Comparison of ENCODE assay signal across 8 cellular contexts in the genomic region with DNA sequence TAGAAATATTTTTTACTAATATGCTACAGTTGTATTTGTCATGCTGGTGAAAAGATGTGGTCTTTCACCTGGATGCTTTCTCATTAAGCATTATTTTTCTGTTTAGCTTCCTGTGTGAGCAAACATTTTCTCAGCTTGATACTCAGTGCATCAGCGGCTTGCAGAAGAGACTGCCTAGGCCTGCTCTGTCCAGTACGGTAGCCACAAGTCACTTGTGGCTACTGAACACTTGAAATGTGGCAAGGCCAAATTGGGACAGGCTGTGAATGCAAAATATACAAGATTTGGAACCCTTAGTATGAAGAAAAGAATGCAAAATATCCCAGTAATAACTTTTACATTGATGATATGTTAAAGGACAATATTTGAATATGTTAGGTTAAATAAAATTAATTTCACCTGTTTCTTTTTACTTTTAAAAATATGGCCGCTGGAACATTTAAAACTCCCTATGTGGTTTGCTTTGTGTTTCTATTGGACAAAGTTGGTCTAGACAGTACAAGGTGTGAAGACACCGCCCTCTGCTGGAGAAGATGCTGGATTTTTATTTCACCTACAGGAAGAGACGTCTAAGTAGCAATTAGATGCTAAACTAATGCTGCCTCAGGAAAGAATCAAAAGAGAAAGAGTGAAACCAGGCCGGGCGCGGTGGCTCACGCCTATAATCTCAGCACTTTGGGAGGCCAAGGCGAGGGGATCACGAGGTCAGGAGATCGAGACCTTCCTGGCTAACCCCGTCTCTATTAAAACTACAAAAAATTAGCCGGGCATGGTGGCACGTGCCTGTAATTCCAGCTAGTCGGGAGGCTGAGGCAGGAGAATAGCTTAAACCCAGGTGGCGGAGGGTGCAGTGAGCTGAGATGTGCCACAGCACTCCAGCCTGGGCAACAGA. TPM values are rescaled to one million over a fixed set of nuclear protein-coding genes. Genes with fewer than 3 reads are reported as not detected.
DNase-seq lines count a peak whose midpoint lies in the region; ATAC-seq and TF ChIP-seq lines count a peak whose summit lies in the region.

No MANE protein-coding gene starts in this region.

- intact Hi-C loops in A673 (cut with micrococcal nuclease; ENCODE audit: unreplicated experiment), result loop anchor here (1.0 to 10.0 kb wide), 3 partner anchors 91 to 302 kb away; no protein-coding TSS in a partner anchor

- CTCF ChIA-PET in A673 (lab: Charles Lee), result no interaction called here

- BruUV-seq in A673 (replicated peaks; lab: Mats Ljungman, UMichigan), result no TSS peak

- H3K9me3 ChIP-seq in A673 (ENCODE audit: low read depth, low read length, poor library complexity, severe bottlenecking), result no peaks in the 10 kb centered on the region
- H3K9me3 ChIP-seq in cardiac muscle cell (ENCODE audit: low read depth), result no peaks in the 10 kb centered on the region

- H3K27ac ChIP-seq in A673 (ENCODE audit: low read depth, low read length, poor library complexity, severe bottlenecking), result no peak overlapping the region
- H3K27ac ChIP-seq in cardiac muscle cell, result no peak overlapping the region

- peak overlapping the region; percentile 65 for H3K4me3 Mint-ChIP-seq in activated naive CD4-positive, alpha-beta T cell treated with anti-CD3 and anti-CD28 coated beads, Interleukin-2, amount 50 U/mL, for 24 hours

- H3K27me3 ChIP-seq in A673 (replicated peaks; ENCODE audit: insufficient read depth, low read depth, low read length, poor library complexity), result no peaks in the 10 kb centered on the region
- no peaks in the 10 kb centered on the region for H3K27me3 ChIP-seq in cardiac muscle cell

- no peaks in the 10 kb centered on the region for H3K9me3 Mint-ChIP-seq in activated naive CD4-positive, alpha-beta T cell treated with anti-CD3 and anti-CD28 coated beads, Interleukin-2, amount 50 U/mL, for 24 hours

- POLR2A ChIA-PET in A673 (lab: Charles Lee; ENCODE audit: low non-redundant PET), result no interaction called here

- peaks cover 60% of the 10 kb centered on the region for H3K4me1 Mint-ChIP-seq in activated naive CD4-positive, alpha-beta T cell treated with anti-CD3 and anti-CD28 coated beads, Interleukin-2, amount 50 U/mL, for 24 hours

- H3K4me1 ChIP-seq in A673 (ENCODE audit: insufficient read depth, low read length, poor library complexity, severe bottlenecking) (no peaks in the 10 kb centered on the region), cardiac muscle cell (ENCODE audit: low read depth) (no peaks in the 10 kb centered on the region)

- H3K36me3 ChIP-seq in A673 (ENCODE audit: insufficient read depth, low read length, poor library complexity, severe bottlenecking) (no peaks in the 10 kb centered on the region), cardiac muscle cell (no peaks in the 10 kb centered on the region)

- H3K4me3 ChIP-seq in A673 (ENCODE audit: low read depth, low read length, poor library complexity, severe bottlenecking) (no peak overlapping the region), cardiac muscle cell (no peak overlapping the region)

- ATAC-seq in GM18520 (IDR thresholded peaks at IDR 0.05; ENCODE audit: unreplicated experiment), result peak; percentile 30
- ATAC-seq in SK-N-SH treated with all-trans-retinoic acid at 6 μM for 48 hours, result peak; percentile 98
- no peak for ATAC-seq in HG02938 (IDR thresholded peaks at IDR 0.05; ENCODE audit: unreplicated experiment)

- no peaks in the 10 kb centered on the region for H3K27me3 Mint-ChIP-seq in activated naive CD4-positive, alpha-beta T cell treated with anti-CD3 and anti-CD28 coated beads, Interleukin-2, amount 50 U/mL, for 24 hours

- DNase-seq in A673 (ENCODE audit: low spot score) (peak; percentile 87), NCI-H1048 (lab: John Stamatoyannopoulos, UW) (peak; percentile 28), cardiac muscle cell (ENCODE audit: low read depth in 1 of 2, low spot score in 1 of 2) (peak; percentile 78 to 91), renal cortical epithelial cell (ENCODE audit: low read depth) (peak; percentile 89)

- TF ChIP-seq CTCF in A673 (conservative IDR thresholded peaks at IDR 0.05; ENCODE audit: low read depth, low read length) (peak; percentile 83), cardiac muscle cell (IDR thresholded peaks at IDR 0.05; ENCODE audit: low read depth, low read length) (peak; percentile 57)

- peaks cover 28% of the 10 kb centered on the region for H3K36me3 Mint-ChIP-seq in activated naive CD4-positive, alpha-beta T cell treated with anti-CD3 and anti-CD28 coated beads, Interleukin-2, amount 50 U/mL, for 24 hours

- peak overlapping the region; percentile 68 for H3K27ac Mint-ChIP-seq in activated naive CD4-positive, alpha-beta T cell treated with anti-CD3 and anti-CD28 coated beads, Interleukin-2, amount 50 U/mL, for 24 hours

TF ChIP-seq in SK-N-SH treated with all-trans-retinoic acid at 6 μM for 48 hours, 23 proteins besides CTCF, POLR2A, EP300 and RAD21:
- TF ChIP-seq ZNF70 (CRISPR knock-in tag; IDR thresholded peaks at IDR 0.05), result no peak
- TF ChIP-seq, protein P1, sequence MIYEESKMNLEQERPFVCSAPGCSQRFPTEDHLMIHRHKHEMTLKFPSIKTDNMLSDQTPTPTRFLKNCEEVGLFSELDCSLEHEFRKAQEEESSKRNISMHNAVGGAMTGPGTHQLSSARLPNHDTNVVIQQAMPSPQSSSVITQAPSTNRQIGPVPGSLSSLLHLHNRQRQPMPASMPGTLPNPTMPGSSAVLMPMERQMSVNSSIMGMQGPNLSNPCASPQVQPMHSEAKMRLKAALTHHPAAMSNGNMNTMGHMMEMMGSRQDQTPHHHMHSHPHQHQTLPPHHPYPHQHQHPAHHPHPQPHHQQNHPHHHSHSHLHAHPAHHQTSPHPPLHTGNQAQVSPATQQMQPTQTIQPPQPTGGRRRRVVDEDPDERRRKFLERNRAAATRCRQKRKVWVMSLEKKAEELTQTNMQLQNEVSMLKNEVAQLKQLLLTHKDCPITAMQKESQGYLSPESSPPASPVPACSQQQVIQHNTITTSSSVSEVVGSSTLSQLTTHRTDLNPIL (CRISPR knock-in tag; IDR thresholded peaks at IDR 0.05; ENCODE audit: low read depth), result no peak
- no peak for TF ChIP-seq OSR1 (CRISPR knock-in tag; IDR thresholded peaks at IDR 0.05)
- no peak for TF ChIP-seq ZNF8 (CRISPR knock-in tag; IDR thresholded peaks at IDR 0.05)
- TF ChIP-seq ARNTL (CRISPR knock-in tag; IDR thresholded peaks at IDR 0.05; ENCODE audit: borderline replicate concordance, low read depth), result no peak
- TF ChIP-seq, protein P2, sequence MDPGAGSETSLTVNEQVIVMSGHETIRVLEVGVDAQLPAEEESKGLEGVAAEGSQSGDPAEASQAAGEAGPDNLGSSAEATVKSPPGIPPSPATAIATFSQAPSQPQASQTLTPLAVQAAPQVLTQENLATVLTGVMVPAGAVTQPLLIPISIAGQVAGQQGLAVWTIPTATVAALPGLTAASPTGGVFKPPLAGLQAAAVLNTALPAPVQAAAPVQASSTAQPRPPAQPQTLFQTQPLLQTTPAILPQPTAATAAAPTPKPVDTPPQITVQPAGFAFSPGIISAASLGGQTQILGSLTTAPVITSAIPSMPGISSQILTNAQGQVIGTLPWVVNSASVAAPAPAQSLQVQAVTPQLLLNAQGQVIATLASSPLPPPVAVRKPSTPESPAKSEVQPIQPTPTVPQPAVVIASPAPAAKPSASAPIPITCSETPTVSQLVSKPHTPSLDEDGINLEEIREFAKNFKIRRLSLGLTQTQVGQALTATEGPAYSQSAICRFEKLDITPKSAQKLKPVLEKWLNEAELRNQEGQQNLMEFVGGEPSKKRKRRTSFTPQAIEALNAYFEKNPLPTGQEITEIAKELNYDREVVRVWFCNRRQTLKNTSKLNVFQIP (CRISPR knock-in tag; IDR thresholded peaks at IDR 0.05; ENCODE audit: borderline replicate concordance, low read depth), result no peak
- no peak for TF ChIP-seq ZFP3 (CRISPR knock-in tag; IDR thresholded peaks at IDR 0.05)
- no peak for TF ChIP-seq RARB (CRISPR knock-in tag; IDR thresholded peaks at IDR 0.05)
- TF ChIP-seq, protein P3, sequence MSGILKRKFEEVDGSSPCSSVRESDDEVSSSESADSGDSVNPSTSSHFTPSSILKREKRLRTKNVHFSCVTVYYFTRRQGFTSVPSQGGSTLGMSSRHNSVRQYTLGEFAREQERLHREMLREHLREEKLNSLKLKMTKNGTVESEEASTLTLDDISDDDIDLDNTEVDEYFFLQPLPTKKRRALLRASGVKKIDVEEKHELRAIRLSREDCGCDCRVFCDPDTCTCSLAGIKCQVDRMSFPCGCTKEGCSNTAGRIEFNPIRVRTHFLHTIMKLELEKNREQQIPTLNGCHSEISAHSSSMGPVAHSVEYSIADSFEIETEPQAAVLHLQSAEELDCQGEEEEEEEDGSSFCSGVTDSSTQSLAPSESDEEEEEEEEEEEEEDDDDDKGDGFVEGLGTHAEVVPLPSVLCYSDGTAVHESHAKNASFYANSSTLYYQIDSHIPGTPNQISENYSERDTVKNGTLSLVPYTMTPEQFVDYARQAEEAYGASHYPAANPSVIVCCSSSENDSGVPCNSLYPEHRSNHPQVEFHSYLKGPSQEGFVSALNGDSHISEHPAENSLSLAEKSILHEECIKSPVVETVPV (CRISPR knock-in tag; IDR thresholded peaks at IDR 0.05), result no peak
- TF ChIP-seq GLIS3 (CRISPR knock-in tag; IDR thresholded peaks at IDR 0.05), result no peak

RNA-seq across cellular contexts. Expression of a gene that starts 5.3 kb away (rescaled TPM):
- total RNA-seq in A673 (2021) (0.32 TPM in 1 of 2 replicates, not detected in the other), cardiac muscle cell (not detected in 2 replicates), renal cortical epithelial cell (18.0 and 53.7 TPM in 2 replicates)
- polyA plus RNA-seq in cardiac muscle cell, result 0.62 TPM in 1 of 2 replicates, not detected in the other

RNA-seq across cellular contexts. Expression of a gene that starts 30.8 kb away (rescaled TPM):
- total RNA-seq in A673 (2021), result 80.1 and 82.1 TPM in 2 replicates
- total RNA-seq in cardiac muscle cell, result 12.8 and 14.1 TPM in 2 replicates
- polyA plus RNA-seq in cardiac muscle cell, result 53.9 and 54.0 TPM in 2 replicates
- total RNA-seq in renal cortical epithelial cell, result 77.3 and 79.3 TPM in 2 replicates

Comparison
In these comparisons a context has a peak if more than half of its experiments do, and no peak if none do; other contexts are left out.
1. DNase-seq: peak in every context shown above with its lines; median percentile 89 in renal cortical epithelial cell; 87 in A673; 84 in cardiac muscle cell; 28 in NCI-H1048.
2. RNA of a gene that starts 5.3 kb away (total RNA-seq): 18.0 to 53.7 TPM in renal cortical epithelial cell; 0.32 TPM in A673 and not detected in cardiac muscle cell; every median in the first group is over 10 times any median in the second.